Comparison of ENCODE assay signal across 2 cellular contexts in the genomic region with DNA sequence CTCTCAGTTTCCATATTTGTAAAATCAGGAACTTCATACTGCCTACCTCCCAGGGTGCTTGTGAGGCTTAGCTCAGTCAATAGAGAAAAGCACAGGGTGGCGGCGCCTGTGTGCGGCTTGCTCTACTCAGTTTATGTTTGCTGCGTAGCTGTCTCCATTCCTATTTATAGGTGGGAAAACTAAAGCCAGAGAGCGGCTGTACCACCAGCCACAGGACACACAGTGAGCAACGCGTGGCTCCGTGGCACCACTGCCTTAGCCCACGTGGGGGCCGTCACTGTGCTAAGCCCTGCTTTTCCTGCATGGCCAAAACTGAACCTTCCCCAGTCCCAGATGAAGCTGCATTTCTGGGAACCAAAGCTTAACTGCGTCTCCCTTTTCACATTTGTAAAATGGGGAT.
TF ChIP-seq lines count a peak whose summit lies in the region.

No MANE protein-coding gene starts in this region.

TF ChIP-seq in H1, 55 proteins besides CTCF, POLR2A, EP300 and RAD21 (continued from another document):
- TF ChIP-seq EGR1 (IDR thresholded peaks at IDR 0.05; ENCODE audit: borderline replicate concordance, low read depth, low read length): peak; percentile 64; the same call in 1 of the 2 replicates

TF ChIP-seq in GM23338, 12 proteins besides CTCF, POLR2A, EP300 and RAD21 (continued from another document):
- TF ChIP-seq ZNF331 (CRISPR knock-in tag; IDR thresholded peaks at IDR 0.05; ENCODE audit: low read depth) (no peak), STAT1 (IDR thresholded peaks at IDR 0.05; ENCODE audit: unreplicated experiment) (no peak), NANOG (IDR thresholded peaks at IDR 0.05; ENCODE audit: borderline replicate concordance) (no peak), ZNF462 (CRISPR knock-in tag; IDR thresholded peaks at IDR 0.05) (no peak), REST (IDR thresholded peaks at IDR 0.05; ENCODE audit: unreplicated experiment) (no peak), JUNB (IDR thresholded peaks at IDR 0.05; ENCODE audit: unreplicated experiment) (no peak), EZH2 (IDR thresholded peaks at IDR 0.05; ENCODE audit: low read depth, unreplicated experiment) (no peak), CREB1 (CRISPR knock-in tag; IDR thresholded peaks at IDR 0.05; ENCODE audit: low read depth) (no peak), EZH2phosphoT487 (IDR thresholded peaks at IDR 0.05; ENCODE audit: unreplicated experiment) (no peak)
- TF ChIP-seq, protein P1, sequence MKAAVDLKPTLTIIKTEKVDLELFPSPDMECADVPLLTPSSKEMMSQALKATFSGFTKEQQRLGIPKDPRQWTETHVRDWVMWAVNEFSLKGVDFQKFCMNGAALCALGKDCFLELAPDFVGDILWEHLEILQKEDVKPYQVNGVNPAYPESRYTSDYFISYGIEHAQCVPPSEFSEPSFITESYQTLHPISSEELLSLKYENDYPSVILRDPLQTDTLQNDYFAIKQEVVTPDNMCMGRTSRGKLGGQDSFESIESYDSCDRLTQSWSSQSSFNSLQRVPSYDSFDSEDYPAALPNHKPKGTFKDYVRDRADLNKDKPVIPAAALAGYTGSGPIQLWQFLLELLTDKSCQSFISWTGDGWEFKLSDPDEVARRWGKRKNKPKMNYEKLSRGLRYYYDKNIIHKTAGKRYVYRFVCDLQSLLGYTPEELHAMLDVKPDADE (IDR thresholded peaks at IDR 0.05): no peak
TF ChIP-seq in GM23338: peak in this region for 0.
